In the genomic region with DNA sequence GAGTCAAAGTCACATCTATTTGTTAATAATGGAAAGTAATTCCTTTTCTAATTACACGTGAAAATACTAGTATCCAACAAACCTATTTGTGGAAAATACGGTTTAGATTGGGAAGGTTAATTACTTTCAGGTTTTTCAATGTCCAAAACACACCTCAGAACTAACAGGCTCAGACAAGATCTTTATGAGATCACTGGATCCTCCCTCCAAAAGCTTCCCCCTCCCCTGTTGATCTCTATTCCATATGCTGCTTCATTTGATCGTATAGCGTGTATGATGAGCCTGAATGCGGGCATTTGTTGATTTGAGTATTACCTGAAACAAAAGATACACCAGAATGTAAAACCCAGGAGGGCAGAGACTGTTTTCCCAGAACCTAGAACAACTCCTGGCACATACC, we compare ENCODE assay signal across 25 cellular contexts. TPM values are rescaled to one million over a fixed set of nuclear protein-coding genes. Genes with fewer than 3 reads are reported as not detected.
"Had no signal": no experiment of that assay in that cellular context is flagged by ENCODE, and none has a peak within 500 bp of the region (broad histone marks: within the 10 kb centered on the region; RNA-seq: fewer than 3 reads in every experiment).

No MANE protein-coding gene starts in this region.

- H3K9me3 ChIP-seq: sigmoid colon, upper lobe of right lung had no signal

- DNase-seq: activated CD4-positive, alpha-beta T cell treated with anti-CD3 and anti-CD28 coated beads for 4 hours; activated CD4-positive, alpha-beta T cell treated with anti-CD3 and anti-CD28 coated beads, Interleukin-2, amount 50 U/mL, for 48 hours; activated CD4-positive, CD25-positive, alpha-beta regulatory T cell; activated CD8-positive, alpha-beta memory T cell treated with anti-CD3 and anti-CD28 coated beads, Interleukin-2, amount 50 U/mL, for 48 hours; activated naive CD4-positive, alpha-beta T cell treated with anti-CD3 and anti-CD28 coated beads, Interleukin-2, amount 10 ng/mL, durations not matched to agents 7 days and 5 days; activated T-cell treated with anti-CD3 and anti-CD28 coated beads, Interleukin-2, amount 50 U/mL, for 48 hours; amygdala; cerebellar nuclear complex; cortex of kidney; endodermal cell; erythroblast; head of caudate nucleus; kidney; naive thymus-derived CD4-positive, alpha-beta T cell; sigmoid colon; stimulated activated CD4-positive, alpha-beta T cell treated with anti-CD3 and anti-CD28 coated beads, Interleukin-2, amount 100 ng/mL, for 48 hours; stimulated activated CD8-positive, alpha-beta memory T cell treated with anti-CD3 and anti-CD28 coated beads, Interleukin-4, amount 100 ng/mL, for 48 hours; stimulated activated naive B cell treated with anti-CD40 and anti-IgM and Interleukin-4, amounts not matched to agents 10 μg/mL and 1 μg/mL and 100 μg/mL, for 72 hours; T-helper 1 cell; upper lobe of right lung had no signal

- H3K4me1 ChIP-seq: neural progenitor cell, sigmoid colon had no signal

- H3K4me2 ChIP-seq: neural progenitor cell had no signal

- FAIRE-seq: frontal cortex, kidney, TTC549 had no signal

- H3K9ac ChIP-seq: neural progenitor cell had no signal

- H3K27ac ChIP-seq: neural progenitor cell, sigmoid colon had no signal

- H3K36me3 ChIP-seq: neural progenitor cell, sigmoid colon, upper lobe of right lung had no signal

- H3K4me3 ChIP-seq: lung, neural progenitor cell, sigmoid colon, upper lobe of right lung had no signal

- ATAC-seq: naive thymus-derived CD4-positive, alpha-beta T cell; stimulated activated naive B cell treated with anti-CD40 and anti-IgM and Interleukin-4, amounts not matched to agents 10 μg/mL and 1 μg/mL and 100 μg/mL, for 72 hours; upper lobe of right lung had no signal

RNA-seq across cellular contexts. Expression of a gene that starts 26.5 kb away (rescaled TPM):
- total RNA-seq: activated CD8-positive, alpha-beta memory T cell treated with anti-CD3 and anti-CD28 coated beads for 36 hours; endodermal cell had no signal
- polyA plus RNA-seq: naive thymus-derived CD4-positive, alpha-beta T cell had no signal
